9 cellular contexts compared by ENCODE assay signal in genomic region chr12:40692617-40693502, GRCh38. TPM values are rescaled to one million over a fixed set of nuclear protein-coding genes. Genes with fewer than 3 reads are reported as not detected.
DNase-seq lines count a peak whose midpoint lies in the region; ATAC-seq and TF ChIP-seq lines count a peak whose summit lies in the region.
"Had no signal": no experiment of that assay in that cellular context is flagged by ENCODE, and none has a peak within 500 bp of the region (broad histone marks: within the 10 kb centered on the region; RNA-seq: fewer than 3 reads in every experiment).

No MANE protein-coding gene starts in this region.

- ATAC-seq in IMR-90 (ENCODE audit: low read depth) (no peak), GM21717 (IDR thresholded peaks at IDR 0.05; ENCODE audit: unreplicated experiment) (no peak), GM21447 (IDR thresholded peaks at IDR 0.05; ENCODE audit: unreplicated experiment) (no peak)

- no peak overlapping the region for H2BK5ac ChIP-seq in IMR-90 (ENCODE audit: low read depth, low read length, poor library complexity, severe bottlenecking)

- intact Hi-C loops in IMR-90 (cut with micrococcal nuclease): no loop called here

- POLR2A ChIA-PET in IMR-90 (lab: Charles Lee; ENCODE audit: unreplicated experiment): no interaction called here
- POLR2A ChIA-PET in activated CD4-positive, alpha-beta T cell treated with anti-CD3 and anti-CD28 coated beads, Interleukin-2, amount 10 ng/mL, durations not matched to agents 7 days and 5 days (lab: Charles Lee): no interaction called here

- 2% methylated on average over 9 of the region's 56 CpGs; no CpG with 5 or more reads in 1 of the 2 experiments for WGBS in IMR-90 (ENCODE audit: extremely low coverage in 2 of 2, insufficient read length in 1 of 2), 2 experiments

- BruUV-seq in IMR-90 (replicated peaks; lab: Mats Ljungman, UMichigan): no TSS peak

- H3K27ac Mint-ChIP-seq in endothelial cell (ENCODE audit: unreplicated experiment): no peak overlapping the region
- no peak overlapping the region for H3K27ac Mint-ChIP-seq in activated CD4-positive, alpha-beta T cell treated with anti-CD3 and anti-CD28 coated beads, Interleukin-2, amount 10 ng/mL, durations not matched to agents 7 days and 5 days

- H2BK120ac ChIP-seq in IMR-90 (ENCODE audit: low read depth, low read length): no peak overlapping the region

- no peak overlapping the region for H3K9ac ChIP-seq in IMR-90 (ENCODE audit: low read depth, low read length)

- peaks cover 2% of the 10 kb centered on the region for H3K27me3 Mint-ChIP-seq in endothelial cell (ENCODE audit: unreplicated experiment)
- H3K27me3 Mint-ChIP-seq in activated CD4-positive, alpha-beta T cell treated with anti-CD3 and anti-CD28 coated beads, Interleukin-2, amount 10 ng/mL, durations not matched to agents 7 days and 5 days: peaks cover 26% of the 10 kb centered on the region

- peak overlapping the region; percentile 72; the same call in 1 of the 2 replicates for H3K4me2 ChIP-seq in IMR-90 (ENCODE audit: low read depth, low read length)

- in situ Hi-C loops in IMR-90 (cut with MboI; ENCODE audit: low sequenced_read_pairs): no loop called here

- no peak overlapping the region for H2BK15ac ChIP-seq in IMR-90 (ENCODE audit: low read depth, low read length)

- DNase-seq in C1 segment of cervical spinal cord (lab: John Stamatoyannopoulos, UW) (peak in 9 of 14 donors; percentile 8 to 91 (median 34)), IMR-90 (no peak), endothelial cell (ENCODE audit: low spot score) (peak; percentile 21), dermis blood vessel endothelial cell (no peak)
- no peak for DNase-seq in activated CD4-positive, alpha-beta T cell treated with anti-CD3 and anti-CD28 coated beads, Interleukin-2, amount 10 ng/mL, durations not matched to agents 7 days and 5 days

- no peak overlapping the region for H4K91ac ChIP-seq in IMR-90 (ENCODE audit: insufficient read depth, low read depth, low read length)

- TF ChIP-seq POLR2A in IMR-90 (IDR thresholded peaks at IDR 0.05; ENCODE audit: low read depth, low read length): no peak

- no peak overlapping the region for H3K18ac ChIP-seq in IMR-90 (ENCODE audit: low read depth, low read length)

- H3K9me3 Mint-ChIP-seq in endothelial cell (ENCODE audit: unreplicated experiment): no peaks in the 10 kb centered on the region
- peaks cover 2% of the 10 kb centered on the region for H3K9me3 Mint-ChIP-seq in activated CD4-positive, alpha-beta T cell treated with anti-CD3 and anti-CD28 coated beads, Interleukin-2, amount 10 ng/mL, durations not matched to agents 7 days and 5 days

- no peaks in the 10 kb centered on the region for H4K20me1 ChIP-seq in IMR-90 (ENCODE audit: insufficient read depth, low read length)

- H3K23ac ChIP-seq in IMR-90 (ENCODE audit: low read depth, low read length): no peak overlapping the region

- H2AK9ac ChIP-seq in IMR-90 (replicated peaks; ENCODE audit: low read depth, low read length, poor library complexity): peak overlapping the region; percentile 26

- no peak overlapping the region for H4K8ac ChIP-seq in IMR-90 (ENCODE audit: low read depth in 2 of 2, low read length in 2 of 2)

- H4K5ac ChIP-seq in IMR-90 (ENCODE audit: low read depth, low read length): no peak overlapping the region

- H2BK20ac ChIP-seq in IMR-90 (ENCODE audit: low read depth, low read length): no peak overlapping the region

- H3K4me1 ChIP-seq in IMR-90 (ENCODE audit: control insufficient read depth, insufficient read depth, low read length): no peaks in the 10 kb centered on the region
- peaks cover 8% of the 10 kb centered on the region for H3K4me1 ChIP-seq in neuron (ENCODE audit: insufficient read depth, low read length)

- H2AK5ac ChIP-seq in IMR-90 (ENCODE audit: low read depth, low read length): no peak overlapping the region

- TF ChIP-seq RAD21 in IMR-90 (IDR thresholded peaks at IDR 0.05; ENCODE audit: low read length): no peak

- peak overlapping the region; percentile 49 for H2AFZ ChIP-seq in IMR-90 (replicated peaks; ENCODE audit: low read length, poor library complexity)
- H2AFZ ChIP-seq in neuron (ENCODE audit: low read depth, low read length): peak overlapping the region; percentile 4

- peaks cover 4% of the 10 kb centered on the region for H3K4me1 Mint-ChIP-seq in endothelial cell (ENCODE audit: unreplicated experiment)
- H3K4me1 Mint-ChIP-seq in activated CD4-positive, alpha-beta T cell treated with anti-CD3 and anti-CD28 coated beads, Interleukin-2, amount 10 ng/mL, durations not matched to agents 7 days and 5 days: no peaks in the 10 kb centered on the region

- H3K79me1 ChIP-seq in IMR-90 (ENCODE audit: low read depth in 1 of 2, low read length in 2 of 2): no peaks in the 10 kb centered on the region

- H3K36me3 Mint-ChIP-seq in endothelial cell (ENCODE audit: low read depth, unreplicated experiment): no peaks in the 10 kb centered on the region
- H3K36me3 Mint-ChIP-seq in activated CD4-positive, alpha-beta T cell treated with anti-CD3 and anti-CD28 coated beads, Interleukin-2, amount 10 ng/mL, durations not matched to agents 7 days and 5 days (ENCODE audit: low read depth): no peaks in the 10 kb centered on the region

- no peak overlapping the region for H3K27ac ChIP-seq in IMR-90 (ENCODE audit: insufficient read depth, low read length)
- H3K27ac ChIP-seq: VCaP had no signal

- H3K9me1 ChIP-seq in IMR-90 (ENCODE audit: insufficient read depth, low read length): no peaks in the 10 kb centered on the region

- peak overlapping the region; percentile 83 for H3K4me3 Mint-ChIP-seq in endothelial cell (ENCODE audit: unreplicated experiment)
- no peak overlapping the region for H3K4me3 Mint-ChIP-seq in activated CD4-positive, alpha-beta T cell treated with anti-CD3 and anti-CD28 coated beads, Interleukin-2, amount 10 ng/mL, durations not matched to agents 7 days and 5 days

- no peak overlapping the region for H3K56ac ChIP-seq in IMR-90 (ENCODE audit: extremely low read depth, insufficient read depth, low read length)

- CTCF ChIA-PET in IMR-90 (lab: Yijun Ruan, JAX): no interaction called here
- CTCF ChIA-PET in activated CD4-positive, alpha-beta T cell treated with anti-CD3 and anti-CD28 coated beads, Interleukin-2, amount 10 ng/mL, durations not matched to agents 7 days and 5 days (lab: Charles Lee): no interaction called here

- no peaks in the 10 kb centered on the region for H3K36me3 ChIP-seq in IMR-90 (ENCODE audit: control insufficient read depth, insufficient read depth, low read length)
- no peaks in the 10 kb centered on the region for H3K36me3 ChIP-seq in neuron (ENCODE audit: insufficient read depth, low read length)

- dilution Hi-C loops in IMR-90 (cut with HindIII; ENCODE audit: low sequenced_read_pairs, unreplicated experiment): no loop called here

- no peak overlapping the region for H3K4ac ChIP-seq in IMR-90 (ENCODE audit: low read depth, low read length)

- no peak overlapping the region for H3K14ac ChIP-seq in IMR-90 (replicated peaks; ENCODE audit: low read depth, low read length)

- no peaks in the 10 kb centered on the region for H3K9me3 ChIP-seq in IMR-90 (ENCODE audit: control insufficient read depth, insufficient read depth, low read length)
- no peaks in the 10 kb centered on the region for H3K9me3 ChIP-seq in neuron (ENCODE audit: low read length)

- H3K4me3 ChIP-seq in IMR-90 (ENCODE audit: insufficient read depth, low read depth, low read length) (peak overlapping the region; percentile 18; the same call in 1 of the 2 replicates), neuron (ENCODE audit: low read length) (peak overlapping the region; percentile 44)

- H3K27me3 ChIP-seq in IMR-90 (ENCODE audit: control insufficient read depth, insufficient read depth, low read length) (peaks cover 13% of the 10 kb centered on the region), neuron (ENCODE audit: insufficient read depth, low read length) (peaks cover 31% of the 10 kb centered on the region)

- TF ChIP-seq CTCF in IMR-90 (conservative IDR thresholded peaks at IDR 0.05; ENCODE audit: low read depth, low read length) (no peak), endothelial cell (IDR thresholded peaks at IDR 0.05; ENCODE audit: unreplicated experiment) (no peak)

TF ChIP-seq in IMR-90, 13 proteins besides CTCF, POLR2A, EP300 and RAD21:
- TF ChIP-seq MAZ (IDR thresholded peaks at IDR 0.05; ENCODE audit: borderline replicate concordance, low read depth, low read length) (no peak), CHD1 (IDR thresholded peaks at IDR 0.05; ENCODE audit: low read depth, low read length) (no peak), BHLHE40 (IDR thresholded peaks at IDR 0.05; ENCODE audit: low read depth, low read length) (no peak), MXI1 (IDR thresholded peaks at IDR 0.05; ENCODE audit: borderline replicate concordance, low read depth, low read length) (no peak), RFX5 (IDR thresholded peaks at IDR 0.05; ENCODE audit: low read depth, low read length) (no peak)
- TF ChIP-seq, protein P1, sequence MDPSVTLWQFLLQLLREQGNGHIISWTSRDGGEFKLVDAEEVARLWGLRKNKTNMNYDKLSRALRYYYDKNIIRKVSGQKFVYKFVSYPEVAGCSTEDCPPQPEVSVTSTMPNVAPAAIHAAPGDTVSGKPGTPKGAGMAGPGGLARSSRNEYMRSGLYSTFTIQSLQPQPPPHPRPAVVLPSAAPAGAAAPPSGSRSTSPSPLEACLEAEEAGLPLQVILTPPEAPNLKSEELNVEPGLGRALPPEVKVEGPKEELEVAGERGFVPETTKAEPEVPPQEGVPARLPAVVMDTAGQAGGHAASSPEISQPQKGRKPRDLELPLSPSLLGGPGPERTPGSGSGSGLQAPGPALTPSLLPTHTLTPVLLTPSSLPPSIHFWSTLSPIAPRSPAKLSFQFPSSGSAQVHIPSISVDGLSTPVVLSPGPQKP (IDR thresholded peaks at IDR 0.05; ENCODE audit: borderline replicate concordance, low read depth, low read length): no peak

RNA-seq across cellular contexts. Expression of gene CNTN1, which starts 0.6 kb away (rescaled TPM):
- total RNA-seq in IMR-90 (2012; rRNA removed) (0.18 and 0.28 TPM in 2 replicates), endothelial cell (ENCODE audit: unreplicated experiment) (0.46 TPM), dermis blood vessel endothelial cell (0.05 and 0.17 TPM in 2 replicates)
- 0.10 and 0.14 TPM in 2 replicates for polyA plus RNA-seq in IMR-90 (2012; rRNA removed)
- 0.01 and 0.02 TPM in 2 replicates for polyA plus RNA-seq in IMR-90 (2012; cell fraction: cytosol; rRNA removed)
- polyA plus RNA-seq in IMR-90 (2012; cell fraction: nucleus; rRNA removed; ENCODE audit: low replicate concordance): 0.14 TPM in 1 of 2 replicates, not detected in the other
- not detected for total RNA-seq in activated CD4-positive, alpha-beta T cell treated with anti-CD3 and anti-CD28 coated beads, Interleukin-2, amount 10 ng/mL, durations not matched to agents 7 days and 5 days

Comparison
In these comparisons a context has a peak if more than half of its experiments do, and no peak if none do; other contexts are left out.
1. DNase-seq: peak in C1 segment of cervical spinal cord (9 of 14) and endothelial cell (single experiment); none in IMR-90 (single experiment), activated CD4-positive, alpha-beta T cell treated with anti-CD3 and anti-CD28 coated beads, Interleukin-2, amount 10 ng/mL, durations not matched to agents 7 days and 5 days (single experiment) and dermis blood vessel endothelial cell (single experiment).